ENCODE assay signal across 8 cellular contexts in the genomic region with DNA sequence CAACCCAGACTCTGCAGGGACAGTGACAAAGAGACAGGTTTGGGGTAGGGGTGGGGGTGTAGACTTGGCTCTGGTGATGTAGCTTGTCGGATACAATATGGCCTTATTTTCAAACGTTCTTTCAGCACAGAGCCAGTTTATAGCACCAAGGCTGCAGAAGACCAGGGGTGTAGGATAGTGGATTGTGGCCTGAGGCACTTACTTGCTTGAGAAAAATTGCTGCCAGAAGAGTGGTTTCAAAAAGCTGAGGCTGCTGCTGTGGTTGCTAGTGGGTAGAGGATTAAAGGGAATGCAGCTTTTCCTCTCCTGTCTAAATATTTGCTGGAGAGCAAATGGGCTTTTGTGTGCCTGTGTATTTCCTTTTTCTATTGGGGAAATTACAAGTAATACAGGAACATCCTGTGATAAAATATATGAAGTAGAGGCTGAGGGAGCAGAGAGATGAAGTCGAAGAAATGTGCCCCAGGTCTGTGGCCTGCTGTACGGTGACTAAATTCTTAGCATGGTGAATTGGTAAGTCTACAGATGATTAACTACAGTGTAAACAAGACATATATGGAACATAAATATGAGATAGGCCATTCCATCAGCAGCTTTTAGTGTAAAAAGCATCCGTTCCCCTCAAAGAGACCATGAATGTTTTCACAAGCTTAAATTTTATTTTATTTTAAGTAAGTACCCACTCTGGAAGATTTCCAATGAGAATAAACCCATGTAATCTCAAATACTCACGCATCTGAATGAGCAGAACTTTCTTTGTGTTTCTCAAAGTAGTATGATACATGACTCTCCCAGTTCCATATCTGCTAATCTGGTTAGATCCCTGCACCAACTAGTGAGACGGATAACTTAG.
DNase-seq lines count a peak whose midpoint lies in the region; ATAC-seq and TF ChIP-seq lines count a peak whose summit lies in the region.

No MANE protein-coding gene starts in this region.

- H3K79me2 ChIP-seq in neural progenitor cell (ENCODE audit: low read depth), result no peaks in the 10 kb centered on the region

- no peaks in the 10 kb centered on the region for H3K27me3 Mint-ChIP-seq in neural progenitor cell (ENCODE audit: insufficient read depth, low read depth)

- H3K27me3 ChIP-seq in neural progenitor cell, result no peaks in the 10 kb centered on the region

- no peaks in the 10 kb centered on the region for H4K20me1 ChIP-seq in neural progenitor cell (ENCODE audit: low read depth)

- H3K4me1 Mint-ChIP-seq in neural progenitor cell, result peaks cover 34% of the 10 kb centered on the region

- H3K27ac ChIP-seq in neural progenitor cell, result no peak overlapping the region

- in situ Hi-C loops in astrocyte of the spinal cord (cut with HindIII; ENCODE audit: low sequenced_read_pairs), result no loop called here

- peaks cover 2% of the 10 kb centered on the region for H3K36me3 Mint-ChIP-seq in neural progenitor cell

- peak; percentile 37 for DNase-seq in ELR (ENCODE audit: low read depth)
- peak; percentile 47 for DNase-seq in astrocyte of the spinal cord (ENCODE audit: low read depth, low spot score)
- DNase-seq in neural progenitor cell (ENCODE audit: low spot score), result no peak
- no peak for DNase-seq in OCI-M1 (lab: John Stamatoyannopoulos, UW)
- no peak for DNase-seq in anterior cingulate cortex (lab: John Stamatoyannopoulos, UW)
- no peak for DNase-seq in germinal center (ENCODE audit: low spot score)
- no peak for DNase-seq in T-helper 9 cell

- peak overlapping the region; percentile 65 for H3K4me2 ChIP-seq in neural progenitor cell

- H2AFZ ChIP-seq in neural progenitor cell (replicated peaks), result no peak overlapping the region

- H3K9me3 Mint-ChIP-seq in neural progenitor cell, result no peaks in the 10 kb centered on the region

- H3K4me3 ChIP-seq in astrocyte of the spinal cord (ENCODE audit: low read depth, low read length) (no peak overlapping the region), neural progenitor cell (no peak overlapping the region)

- H3K9ac ChIP-seq in neural progenitor cell, result no peak overlapping the region

- no peaks in the 10 kb centered on the region for H3K36me3 ChIP-seq in neural progenitor cell

- peaks cover 4% of the 10 kb centered on the region for H3F3A ChIP-seq in neural progenitor cell (ENCODE audit: low read depth)

- peaks cover 37% of the 10 kb centered on the region for H3K4me1 ChIP-seq in neural progenitor cell

- no peaks in the 10 kb centered on the region for H3K9me3 ChIP-seq in neural progenitor cell (ENCODE audit: low read depth)

- H3K4me3 Mint-ChIP-seq in neural progenitor cell, result peak overlapping the region; percentile 10

- peak overlapping the region; percentile 61 for H3K27ac Mint-ChIP-seq in neural progenitor cell

- peak; percentile 52 for ATAC-seq in HG03175 (IDR thresholded peaks at IDR 0.05; ENCODE audit: unreplicated experiment)

- TF ChIP-seq CTCF in astrocyte of the spinal cord (IDR thresholded peaks at IDR 0.05; ENCODE audit: low read depth, low read length) (no peak), neural progenitor cell (IDR thresholded peaks at IDR 0.05) (no peak)

Comparison
In these comparisons a context has a peak if more than half of its experiments do, and no peak if none do; other contexts are left out.
1. DNase-seq: peak in ELR (single experiment) and astrocyte of the spinal cord (single experiment); none in neural progenitor cell (single experiment), OCI-M1 (single experiment), anterior cingulate cortex (0 of 58), germinal center (single experiment) and T-helper 9 cell (single experiment).